ENCODE assay signal across 15 cellular contexts in genomic region chr6:4162345-4162744, GRCh38.
"Had no signal": no experiment of that assay in that cellular context is flagged by ENCODE, and none has a peak within 500 bp of the region (broad histone marks: within the 10 kb centered on the region; RNA-seq: fewer than 3 reads in every experiment).

No MANE protein-coding gene starts in this region.

- H3K27me3 ChIP-seq: adrenal gland had no signal

- ATAC-seq: activated CD8-positive, alpha-beta memory T cell treated with anti-CD3 and anti-CD28 coated beads, Interleukin-2, amount 10 ng/mL, durations not matched to agents 7 days and 5 days; left cardiac atrium; lower lobe of right lung; right cardiac atrium had no signal

- H3K4me2 ChIP-seq: smooth muscle cell had no signal

- H3K4me3 ChIP-seq: adrenal gland, lower lobe of right lung, smooth muscle cell had no signal

- H3K9me3 ChIP-seq: adrenal gland, lower lobe of right lung had no signal

- H3K36me3 ChIP-seq: adrenal gland, lower lobe of right lung had no signal

- DNase-seq: activated CD4-positive, alpha-beta memory T cell treated with anti-CD3 and anti-CD28 coated beads for 36 hours; activated CD4-positive, alpha-beta T cell treated with anti-CD3 and anti-CD28 coated beads for 1 hour; activated CD8-positive, alpha-beta memory T cell treated with anti-CD3 and anti-CD28 coated beads, Interleukin-2, amount 10 ng/mL, durations not matched to agents 7 days and 5 days; activated naive CD4-positive, alpha-beta T cell treated with anti-CD3 and anti-CD28 coated beads, Interleukin-2, amount 50 U/mL, for 16 hours; activated T-cell treated with anti-CD3 and anti-CD28 coated beads, Interleukin-2, amount 50 U/mL, for 1 hour; adrenal gland; cortex of kidney; effector CD4-positive, alpha-beta T cell; foreskin melanocyte; head of caudate nucleus; left cardiac atrium; lower lobe of right lung; occipital lobe; right cardiac atrium had no signal

- H3K4me1 ChIP-seq: lower lobe of right lung had no signal

- H3K27ac ChIP-seq: adrenal gland, lower lobe of right lung had no signal
